ENCODE assay signal across 10 cellular contexts in genomic region chr3:194364652-194365434, GRCh38. TPM values are rescaled to one million over a fixed set of nuclear protein-coding genes. Genes with fewer than 3 reads are reported as not detected.
DNase-seq lines count a peak whose midpoint lies in the region; ATAC-seq and TF ChIP-seq lines count a peak whose summit lies in the region.
"Had no signal": no experiment of that assay in that cellular context is flagged by ENCODE, and none has a peak within 500 bp of the region (broad histone marks: within the 10 kb centered on the region; RNA-seq: fewer than 3 reads in every experiment).

No MANE protein-coding gene starts in this region.

- no peak overlapping the region for H2BK120ac ChIP-seq in neuronal stem cell (ENCODE audit: low read depth, low read length)

- no peak overlapping the region for H3K4me3 ChIP-seq in neuronal stem cell (ENCODE audit: low read length in 2 of 2)
- H3K4me3 ChIP-seq: gastrocnemius medialis had no signal

- H3K4me2 ChIP-seq in neuronal stem cell (ENCODE audit: insufficient read depth, low read length, poor library complexity, severe bottlenecking), result no peak overlapping the region

- H3K27me3 Mint-ChIP-seq in activated T-helper 17 cell treated with anti-CD3 and anti-CD28 coated beads, Interleukin-2, amount 50 U/mL, for 72 hours, result peaks cover 20% of the 10 kb centered on the region
- H3K27me3 Mint-ChIP-seq in glutamatergic neuron (ENCODE audit: unreplicated experiment), result peaks cover 3% of the 10 kb centered on the region

- no peaks in the 10 kb centered on the region for H3K9me3 Mint-ChIP-seq in activated T-helper 17 cell treated with anti-CD3 and anti-CD28 coated beads, Interleukin-2, amount 50 U/mL, for 72 hours
- peaks cover 4% of the 10 kb centered on the region for H3K9me3 Mint-ChIP-seq in glutamatergic neuron (ENCODE audit: unreplicated experiment)
- H3K9me3 Mint-ChIP-seq: activated T-helper 1 cell treated with anti-CD3 and anti-CD28 coated beads, Interleukin-12 subunit alpha, Interleukin-12 subunit beta, Interleukin-2, Interleukin-4 antibody, amounts not matched to agents 30 ng/mL and 10 ng/mL and 1 ng/mL, durations not matched to agents 14 hours and 24 hours and 36 hours had no signal

- H3K79me1 ChIP-seq in neuronal stem cell (ENCODE audit: low read depth, low read length), result no peaks in the 10 kb centered on the region

- H3K9me3 ChIP-seq in neuronal stem cell (replicated peaks in 1 of 2; ENCODE audit: control insufficient read depth in 2 of 2, insufficient read depth in 1 of 2, low read depth in 1 of 2, low read length in 2 of 2), result peaks cover 0 to 4% of the 10 kb centered on the region in 2 donors
- H3K9me3 ChIP-seq: gastrocnemius medialis had no signal

- no peak overlapping the region for H4K91ac ChIP-seq in neuronal stem cell (ENCODE audit: low read depth, low read length, poor library complexity)

- no peak for TF ChIP-seq CTCF in glutamatergic neuron (IDR thresholded peaks at IDR 0.05; ENCODE audit: partially characterized antibody, unreplicated experiment)

- H3K9ac ChIP-seq in neuronal stem cell (ENCODE audit: low read depth, low read length, poor library complexity), result peak overlapping the region; percentile 12

- no peak overlapping the region for H3K4ac ChIP-seq in neuronal stem cell (ENCODE audit: low read length)

- peak overlapping the region; percentile 9 for H3K23ac ChIP-seq in neuronal stem cell (ENCODE audit: low read depth, low read length, poor library complexity)

- H3K27me3 ChIP-seq in neuronal stem cell (ENCODE audit: control insufficient read depth in 3 of 3, insufficient read depth in 3 of 3, low read depth in 1 of 3, low read length in 3 of 3), result peaks cover 0 to 78% (median 3%) of the 10 kb centered on the region in 3 experiments

- no peaks in the 10 kb centered on the region for H3K36me3 Mint-ChIP-seq in activated T-helper 17 cell treated with anti-CD3 and anti-CD28 coated beads, Interleukin-2, amount 50 U/mL, for 72 hours (ENCODE audit: low read depth)
- H3K36me3 Mint-ChIP-seq in glutamatergic neuron (ENCODE audit: unreplicated experiment), result peaks cover under 1% of the 10 kb centered on the region

- H2BK15ac ChIP-seq in neuronal stem cell (ENCODE audit: low read length), result peak overlapping the region; percentile 24

- H3K27ac Mint-ChIP-seq in activated T-helper 17 cell treated with anti-CD3 and anti-CD28 coated beads, Interleukin-2, amount 50 U/mL, for 72 hours, result no peak overlapping the region
- H3K27ac Mint-ChIP-seq in glutamatergic neuron (ENCODE audit: unreplicated experiment), result no peak overlapping the region
- H3K27ac Mint-ChIP-seq: activated T-helper 1 cell treated with anti-CD3 and anti-CD28 coated beads, Interleukin-12 subunit alpha, Interleukin-12 subunit beta, Interleukin-2, Interleukin-4 antibody, amounts not matched to agents 30 ng/mL and 10 ng/mL and 1 ng/mL, durations not matched to agents 14 hours and 24 hours and 36 hours had no signal

- no peak overlapping the region for H2BK5ac ChIP-seq in neuronal stem cell (ENCODE audit: low read length)

- peak overlapping the region; percentile 25 for H2AFZ ChIP-seq in neuronal stem cell (ENCODE audit: low read length)

- no peaks in the 10 kb centered on the region for H3K36me3 ChIP-seq in neuronal stem cell (replicated peaks in 1 of 2; ENCODE audit: control insufficient read depth in 2 of 2, insufficient read depth in 2 of 2, low read length in 2 of 2)
- H3K36me3 ChIP-seq: gastrocnemius medialis had no signal

- H2BK12ac ChIP-seq in neuronal stem cell (ENCODE audit: low read length), result no peak overlapping the region

- no peak overlapping the region for H2AK5ac ChIP-seq in neuronal stem cell (ENCODE audit: low read depth, low read length)

- H3K4me3 Mint-ChIP-seq in activated T-helper 17 cell treated with anti-CD3 and anti-CD28 coated beads, Interleukin-2, amount 50 U/mL, for 72 hours, result no peak overlapping the region
- H3K4me3 Mint-ChIP-seq in glutamatergic neuron (ENCODE audit: unreplicated experiment), result no peak overlapping the region
- H3K4me3 Mint-ChIP-seq: activated T-helper 1 cell treated with anti-CD3 and anti-CD28 coated beads, Interleukin-12 subunit alpha, Interleukin-12 subunit beta, Interleukin-2, Interleukin-4 antibody, amounts not matched to agents 30 ng/mL and 10 ng/mL and 1 ng/mL, durations not matched to agents 14 hours and 24 hours and 36 hours had no signal

- no peak overlapping the region for H3K27ac ChIP-seq in neuronal stem cell (replicated peaks; ENCODE audit: low read length)
- H3K27ac ChIP-seq: gastrocnemius medialis had no signal

- peaks cover 9 to 24% of the 10 kb centered on the region in 2 donors for H3K4me1 ChIP-seq in neuronal stem cell (ENCODE audit: control insufficient read depth in 2 of 2, insufficient read depth in 1 of 2, low read depth in 1 of 2, low read length in 2 of 2)

- peak overlapping the region; percentile 64 for H3K18ac ChIP-seq in neuronal stem cell (ENCODE audit: low read length)

- no peak for ATAC-seq in activated T-helper 17 cell treated with anti-CD3 and anti-CD28 coated beads, Interleukin-2, amount 50 U/mL, for 72 hours (replicated peaks)
- ATAC-seq in HG02938 (IDR thresholded peaks at IDR 0.05; ENCODE audit: unreplicated experiment), result no peak

- DNase-seq in GM04503 (ENCODE audit: low read depth) (peak; percentile 53), NCI-H2171 (lab: John Stamatoyannopoulos, UW) (peak; percentile 25), dermis blood vessel endothelial cell (peak; percentile 76), neuronal stem cell (ENCODE audit: low spot score) (no peak), glutamatergic neuron (no peak)
- DNase-seq in activated CD8-positive, alpha-beta memory T cell treated with anti-CD3 and anti-CD28 coated beads, Interleukin-2, amount 50 U/mL, for 4 hours, result no peak
- DNase-seq: gastrocnemius medialis had no signal

- no peaks in the 10 kb centered on the region for H3K4me1 Mint-ChIP-seq in activated T-helper 17 cell treated with anti-CD3 and anti-CD28 coated beads, Interleukin-2, amount 50 U/mL, for 72 hours
- H3K4me1 Mint-ChIP-seq in glutamatergic neuron (ENCODE audit: low read depth, unreplicated experiment), result peaks cover 3% of the 10 kb centered on the region

- H4K8ac ChIP-seq in neuronal stem cell (ENCODE audit: low read depth, low read length), result no peak overlapping the region

- no CpG with 5 or more reads among the region's 20 CpGs for WGBS in neuronal stem cell (ENCODE audit: extremely low coverage in 2 of 2, insufficient read length in 2 of 2, insufficient replicate concordance in 1 of 2), 2 donors

- H3K14ac ChIP-seq in neuronal stem cell (ENCODE audit: low read length), result no peak overlapping the region

RNA-seq across cellular contexts. Expression of gene LRRC15, which starts 4.7 kb away (rescaled TPM):
- total RNA-seq in dermis blood vessel endothelial cell (0.28 and 0.51 TPM in 2 replicates), glutamatergic neuron (ENCODE audit: unreplicated experiment) (not detected)
- polyA plus RNA-seq in neuronal stem cell (2013, experiment 1 of 2), result 0.01 TPM
- polyA plus RNA-seq in neuronal stem cell (2013, experiment 2 of 2), result 0.01 TPM
- not detected for total RNA-seq in activated T-helper 17 cell treated with anti-CD3 and anti-CD28 coated beads, Interleukin-2, amount 50 U/mL, for 72 hours
- total RNA-seq: activated T-helper 1 cell treated with anti-CD3 and anti-CD28 coated beads, Interleukin-12 subunit alpha, Interleukin-12 subunit beta, Interleukin-2, Interleukin-4 antibody, amounts not matched to agents 30 ng/mL and 10 ng/mL and 1 ng/mL, durations not matched to agents 14 hours and 24 hours and 36 hours had no signal

RNA-seq across cellular contexts. Expression of gene CPN2, which starts 13.7 kb away (rescaled TPM):
- total RNA-seq in dermis blood vessel endothelial cell, result not detected in 2 replicates
- not detected for polyA plus RNA-seq in neuronal stem cell (2013, experiment 1 of 2)
- not detected for polyA plus RNA-seq in neuronal stem cell (2013, experiment 2 of 2)
- total RNA-seq in activated T-helper 17 cell treated with anti-CD3 and anti-CD28 coated beads, Interleukin-2, amount 50 U/mL, for 72 hours, result not detected
- not detected for total RNA-seq in glutamatergic neuron (ENCODE audit: unreplicated experiment)
- total RNA-seq: activated T-helper 1 cell treated with anti-CD3 and anti-CD28 coated beads, Interleukin-12 subunit alpha, Interleukin-12 subunit beta, Interleukin-2, Interleukin-4 antibody, amounts not matched to agents 30 ng/mL and 10 ng/mL and 1 ng/mL, durations not matched to agents 14 hours and 24 hours and 36 hours had no signal

RNA-seq across cellular contexts. Expression of gene GP5, which starts 34.2 kb away (rescaled TPM):
- total RNA-seq in dermis blood vessel endothelial cell (under 0.01 and 0.28 TPM in 2 replicates), glutamatergic neuron (ENCODE audit: unreplicated experiment) (0.15 TPM)
- 0.03 TPM for polyA plus RNA-seq in neuronal stem cell (2013, experiment 1 of 2)
- 0.01 TPM for polyA plus RNA-seq in neuronal stem cell (2013, experiment 2 of 2)
- total RNA-seq in activated T-helper 17 cell treated with anti-CD3 and anti-CD28 coated beads, Interleukin-2, amount 50 U/mL, for 72 hours, result 1 to 10 TPM; 1.4 TPM

Comparison
In these comparisons a context has a peak if more than half of its experiments do, and no peak if none do; other contexts are left out.
1. DNase-seq: peak in GM04503 (single experiment), NCI-H2171 (single experiment) and dermis blood vessel endothelial cell (single experiment); none in neuronal stem cell (single experiment), glutamatergic neuron (single experiment) and activated CD8-positive, alpha-beta memory T cell treated with anti-CD3 and anti-CD28 coated beads, Interleukin-2, amount 50 U/mL, for 4 hours (single experiment).